1 cellular context compared by ENCODE assay signal in genomic region chr2:33719067-33719466, GRCh38.
TF ChIP-seq lines count a peak whose summit lies in the region.

No MANE protein-coding gene starts in this region.

TF ChIP-seq in endothelial cell of umbilical vein, 7 proteins besides CTCF, POLR2A, EP300 and RAD21 (continued from another document):
- TF ChIP-seq MAX (IDR thresholded peaks at IDR 0.05; ENCODE audit: insufficient read depth, insufficient read length) (no peak), FOS (IDR thresholded peaks at IDR 0.05; ENCODE audit: borderline replicate concordance, insufficient read depth, low read length) (no peak), GATA2 (IDR thresholded peaks at IDR 0.05; ENCODE audit: insufficient read depth, insufficient read length, low read depth, low read length) (no peak), JUN (IDR thresholded peaks at IDR 0.05; ENCODE audit: borderline replicate concordance, insufficient read depth, insufficient read length, low read depth) (no peak), POLR2AphosphoS5 (IDR thresholded peaks at IDR 0.05; ENCODE audit: insufficient read depth, low read depth, low read length) (no peak), MYC (IDR thresholded peaks at IDR 0.05; ENCODE audit: low read depth, low read length) (no peak)
